Comparison of ENCODE assay signal across 1 cellular context in genomic region chr10:75234683-75235374, GRCh38.
A peak's percentile ranks its signal among the peaks of the same experiment; 100 is the strongest.
TF ChIP-seq lines count a peak whose summit lies in the region.

No MANE protein-coding gene starts in this region.

TF ChIP-seq in HepG2, 621 proteins besides CTCF, POLR2A, EP300 and RAD21 (continues in another document):
- 0 out of 2 replicates have a peak, but pooled peaks have one; percentile 6 for TF ChIP-seq GLI4 (CRISPR knock-in tag; IDR thresholded peaks at IDR 0.05; ENCODE audit: borderline replicate concordance)
- no peak; the same call in 1 of the 2 replicates for TF ChIP-seq SNAPC4 (CRISPR knock-in tag; IDR thresholded peaks at IDR 0.05)
- TF ChIP-seq HBP1 (CRISPR knock-in tag; IDR thresholded peaks at IDR 0.05; ENCODE audit: low read depth): 0 out of 2 replicates have a peak, but pooled peaks have one; percentile 1
- TF ChIP-seq TCF7L2 (IDR thresholded peaks at IDR 0.05; ENCODE audit: low read depth, low read length): no peak
- 0 out of 2 replicates have a peak, but pooled peaks have one; percentile 6 for TF ChIP-seq FOXJ3 (CRISPR knock-in tag; IDR thresholded peaks at IDR 0.05; ENCODE audit: borderline replicate concordance)
- no peak for TF ChIP-seq ZBED4 (CRISPR knock-in tag; IDR thresholded peaks at IDR 0.05; ENCODE audit: borderline replicate concordance)
- no peak for TF ChIP-seq BCL6 (CRISPR knock-in tag; IDR thresholded peaks at IDR 0.05)
- TF ChIP-seq ZNF749 (CRISPR knock-in tag; IDR thresholded peaks at IDR 0.05; ENCODE audit: borderline replicate concordance): 0 out of 2 replicates have a peak, but pooled peaks have one; percentile 50
- no peak for TF ChIP-seq PRMT3 (CRISPR knock-in tag; IDR thresholded peaks at IDR 0.05; ENCODE audit: borderline replicate concordance, low read depth)
- no peak for TF ChIP-seq ZNF224 (CRISPR knock-in tag; IDR thresholded peaks at IDR 0.05)
- no peak for TF ChIP-seq ZBTB26 (CRISPR knock-in tag; IDR thresholded peaks at IDR 0.05; ENCODE audit: borderline replicate concordance)
- 0 out of 2 replicates have a peak, but pooled peaks have one; percentile 12 for TF ChIP-seq ZNF850 (CRISPR knock-in tag; conservative IDR thresholded peaks at IDR 0.05)
- TF ChIP-seq ZNF414 (CRISPR knock-in tag; IDR thresholded peaks at IDR 0.05): no peak
- no peak for TF ChIP-seq MYNN (CRISPR knock-in tag; IDR thresholded peaks at IDR 0.05; ENCODE audit: low read depth)
- TF ChIP-seq ZNF512B (CRISPR knock-in tag; IDR thresholded peaks at IDR 0.05; ENCODE audit: borderline replicate concordance): no peak
- no peak for TF ChIP-seq ZNF20 (CRISPR knock-in tag; IDR thresholded peaks at IDR 0.05)
- no peak for TF ChIP-seq ONECUT2 (CRISPR knock-in tag; IDR thresholded peaks at IDR 0.05)
- peak; percentile 19; the same call in 1 of the 2 replicates for TF ChIP-seq ZNF724P (CRISPR knock-in tag; IDR thresholded peaks at IDR 0.05; ENCODE audit: borderline replicate concordance)
- no peak for TF ChIP-seq SOX13 (IDR thresholded peaks at IDR 0.05)
- no peak for TF ChIP-seq SOX13 (CRISPR knock-in tag; conservative IDR thresholded peaks at IDR 0.05 in 1 of 2, IDR thresholded peaks at IDR 0.05 in 1 of 2)
- TF ChIP-seq FOXO1 (CRISPR knock-in tag; IDR thresholded peaks at IDR 0.05): no peak
- no peak for TF ChIP-seq ETS1 (CRISPR knock-in tag; IDR thresholded peaks at IDR 0.05)
- no peak for TF ChIP-seq RXRA (CRISPR knock-in tag; IDR thresholded peaks at IDR 0.05)
- no peak for TF ChIP-seq ZFP37 (CRISPR knock-in tag; IDR thresholded peaks at IDR 0.05; ENCODE audit: borderline replicate concordance)
- TF ChIP-seq NR2F1 (CRISPR knock-in tag; IDR thresholded peaks at IDR 0.05): no peak
- TF ChIP-seq MXI1 (IDR thresholded peaks at IDR 0.05; ENCODE audit: borderline replicate concordance, low read depth, low read length): no peak
- no peak for TF ChIP-seq MTA3 (CRISPR knock-in tag; IDR thresholded peaks at IDR 0.05)
- TF ChIP-seq TRAFD1 (CRISPR knock-in tag; IDR thresholded peaks at IDR 0.05; ENCODE audit: borderline replicate concordance): no peak
- TF ChIP-seq IRF2 (CRISPR knock-in tag; IDR thresholded peaks at IDR 0.05): no peak
- TF ChIP-seq PLSCR1 (CRISPR knock-in tag; IDR thresholded peaks at IDR 0.05; ENCODE audit: borderline replicate concordance): no peak
- TF ChIP-seq PTBP1 (IDR thresholded peaks at IDR 0.05; ENCODE audit: low read depth, low read length, poor library complexity, severe bottlenecking): no peak
- TF ChIP-seq PBX3 (CRISPR knock-in tag; IDR thresholded peaks at IDR 0.05; ENCODE audit: borderline replicate concordance): no peak
- TF ChIP-seq THAP8 (CRISPR knock-in tag; IDR thresholded peaks at IDR 0.05; ENCODE audit: borderline replicate concordance): no peak
- TF ChIP-seq HES4 (CRISPR knock-in tag; IDR thresholded peaks at IDR 0.05; ENCODE audit: borderline replicate concordance): no peak
